In genomic region chr3:23189183-23189582, GRCh38 we compare ENCODE assay signal across 34 cellular contexts.
"Had no signal": no experiment of that assay in that cellular context is flagged by ENCODE, and none has a peak within 500 bp of the region (broad histone marks: within the 10 kb centered on the region; RNA-seq: fewer than 3 reads in every experiment).

No MANE protein-coding gene starts in this region.

- ATAC-seq: activated CD8-positive, alpha-beta memory T cell treated with anti-CD3 and anti-CD28 coated beads, Interleukin-2, amount 10 ng/mL, durations not matched to agents 7 days and 5 days; activated naive CD8-positive, alpha-beta T cell treated with anti-CD3 and anti-CD28 coated beads, Interleukin-2, amount 50 U/mL, for 24 hours; Right ventricle myocardium inferior had no signal

- H2AFZ ChIP-seq: PC-9 had no signal

- H3K36me3 ChIP-seq: MG63 had no signal

- H3K27me3 ChIP-seq: MG63 had no signal

- FAIRE-seq: bronchial epithelial cell, RCC 7860, TTC549 had no signal

- H3K36me3 Mint-ChIP-seq: activated CD4-positive, alpha-beta memory T cell treated with anti-CD3 and anti-CD28 coated beads for 36 hours; activated CD8-positive, alpha-beta memory T cell treated with anti-CD3 and anti-CD28 coated beads, Interleukin-2, amount 10 ng/mL, durations not matched to agents 7 days and 5 days; activated naive CD4-positive, alpha-beta T cell treated with anti-CD3 and anti-CD28 coated beads, Interleukin-2, amount 10 ng/mL, durations not matched to agents 7 days and 5 days; activated naive CD8-positive, alpha-beta T cell; brain had no signal

- H3K4me2 ChIP-seq: PC-9 had no signal

- H3K4me3 Mint-ChIP-seq: activated B cell treated with CpG ODN at 0.5 μM for 24 hours; activated CD4-positive, alpha-beta memory T cell treated with anti-CD3 and anti-CD28 coated beads for 36 hours; activated CD8-positive, alpha-beta memory T cell treated with anti-CD3 and anti-CD28 coated beads, Interleukin-2, amount 10 ng/mL, durations not matched to agents 7 days and 5 days; activated naive CD4-positive, alpha-beta T cell treated with anti-CD3 and anti-CD28 coated beads, Interleukin-2, amount 10 ng/mL, durations not matched to agents 7 days and 5 days; activated naive CD8-positive, alpha-beta T cell; activated naive CD8-positive, alpha-beta T cell treated with anti-CD3 and anti-CD28 coated beads, Interleukin-2, amount 50 U/mL, for 24 hours; brain had no signal

- H3K27ac ChIP-seq: PC-9, RWPE1 had no signal

- H3K27me3 Mint-ChIP-seq: activated CD8-positive, alpha-beta memory T cell treated with anti-CD3 and anti-CD28 coated beads, Interleukin-2, amount 10 ng/mL, durations not matched to agents 7 days and 5 days had no signal

- H3K27ac Mint-ChIP-seq: activated B cell treated with CpG ODN at 0.5 μM for 24 hours; activated CD4-positive, alpha-beta memory T cell treated with anti-CD3 and anti-CD28 coated beads for 36 hours; activated CD8-positive, alpha-beta memory T cell treated with anti-CD3 and anti-CD28 coated beads, Interleukin-2, amount 10 ng/mL, durations not matched to agents 7 days and 5 days; activated naive CD4-positive, alpha-beta T cell treated with anti-CD3 and anti-CD28 coated beads, Interleukin-2, amount 10 ng/mL, durations not matched to agents 7 days and 5 days; activated naive CD8-positive, alpha-beta T cell; activated naive CD8-positive, alpha-beta T cell treated with anti-CD3 and anti-CD28 coated beads, Interleukin-2, amount 50 U/mL, for 24 hours; brain had no signal

- DNase-seq: activated B cell treated with CpG ODN at 0.5 μM for 24 hours; activated CD4-positive, alpha-beta memory T cell treated with anti-CD3 and anti-CD28 coated beads for 36 hours; activated CD4-positive, alpha-beta T cell treated with anti-CD3 and anti-CD28 coated beads for 4 hours; activated CD4-positive, alpha-beta T cell treated with anti-CD3 and anti-CD28 coated beads, Interleukin-2, amount 50 U/mL, for 1 hour; activated CD4-positive, CD25-positive, alpha-beta regulatory T cell treated with anti-CD3 and anti-CD28 coated beads, Interleukin-2, amount 50 U/mL, for 72 hours; activated CD8-positive, alpha-beta memory T cell treated with anti-CD3 and anti-CD28 coated beads, Interleukin-2, amount 10 ng/mL, durations not matched to agents 7 days and 5 days; activated CD8-positive, alpha-beta memory T cell treated with anti-CD3 and anti-CD28 coated beads, Interleukin-2, amount 50 U/mL, for 48 hours; activated effector memory CD4-positive, alpha-beta T cell treated with Interleukin-2 at 50 U/mL for 16 hours; activated naive CD4-positive, alpha-beta T cell treated with anti-CD3 and anti-CD28 coated beads, Interleukin-2, amount 10 ng/mL, durations not matched to agents 7 days and 5 days; activated naive CD8-positive, alpha-beta T cell treated with anti-CD3 and anti-CD28 coated beads, Interleukin-2, amount 50 U/mL, for 24 hours; activated T-cell treated with anti-CD3 and anti-CD28 coated beads, Interleukin-2, amount 50 U/mL, for 48 hours; anterior cingulate cortex; caudate nucleus; cerebellar nuclear complex; KG1; MG63; NCI-H1048; NCI-H1436 treated with DMSO at 0.1 percent for 48 hours; NCI-H1694 treated with DMSO at 0.1 percent for 48 hours; NCI-H2029; NCI-H345; NCI-H524 treated with DMSO at 0.1 percent for 48 hours; PC-9; SIG-M5; SW 1271; T-helper 1 cell; T1000 had no signal

- H3K9me3 Mint-ChIP-seq: activated B cell treated with CpG ODN at 0.5 μM for 24 hours; activated CD4-positive, alpha-beta memory T cell treated with anti-CD3 and anti-CD28 coated beads for 36 hours; activated naive CD4-positive, alpha-beta T cell treated with anti-CD3 and anti-CD28 coated beads, Interleukin-2, amount 10 ng/mL, durations not matched to agents 7 days and 5 days; activated naive CD8-positive, alpha-beta T cell treated with anti-CD3 and anti-CD28 coated beads, Interleukin-2, amount 50 U/mL, for 24 hours; brain had no signal

- H3K9me3 ChIP-seq: MG63 had no signal

- H3K4me3 ChIP-seq: MG63, PC-9 had no signal

- H3K4me1 Mint-ChIP-seq: activated CD8-positive, alpha-beta memory T cell treated with anti-CD3 and anti-CD28 coated beads, Interleukin-2, amount 10 ng/mL, durations not matched to agents 7 days and 5 days; activated naive CD4-positive, alpha-beta T cell treated with anti-CD3 and anti-CD28 coated beads, Interleukin-2, amount 10 ng/mL, durations not matched to agents 7 days and 5 days; activated naive CD8-positive, alpha-beta T cell treated with anti-CD3 and anti-CD28 coated beads, Interleukin-2, amount 50 U/mL, for 24 hours; brain had no signal
